In genomic region chr4:104491826-104492771, GRCh38 we compare ENCODE assay signal across 10 cellular contexts. TPM values are rescaled to one million over a fixed set of nuclear protein-coding genes. Genes with fewer than 3 reads are reported as not detected.
DNase-seq lines count a peak whose midpoint lies in the region; ATAC-seq, FAIRE-seq and TF ChIP-seq lines count a peak whose summit lies in the region.
"Had no signal": no experiment of that assay in that cellular context is flagged by ENCODE, and none has a peak within 500 bp of the region (broad histone marks: within the 10 kb centered on the region; RNA-seq: fewer than 3 reads in every experiment).

No MANE protein-coding gene starts in this region.

- TF ChIP-seq CTCF in activated CD8-positive, alpha-beta T cell treated with anti-CD3 and anti-CD28 coated beads for 36 hours (IDR thresholded peaks at IDR 0.05) = no peak

- peak; percentile 31 for ATAC-seq in GM21447 (IDR thresholded peaks at IDR 0.05; ENCODE audit: unreplicated experiment)
- ATAC-seq in activated CD8-positive, alpha-beta T cell treated with anti-CD3 and anti-CD28 coated beads for 36 hours = no peak

- H3K36me3 Mint-ChIP-seq in activated CD8-positive, alpha-beta T cell treated with anti-CD3 and anti-CD28 coated beads for 36 hours (ENCODE audit: low read depth) = no peaks in the 10 kb centered on the region

- peaks cover 29% of the 10 kb centered on the region for H3K4me1 Mint-ChIP-seq in activated CD8-positive, alpha-beta T cell treated with anti-CD3 and anti-CD28 coated beads for 36 hours (ENCODE audit: low read depth)

- peak overlapping the region; percentile 55 for H3K4me3 Mint-ChIP-seq in activated CD8-positive, alpha-beta T cell treated with anti-CD3 and anti-CD28 coated beads for 36 hours

- FAIRE-seq in HTR-8/SVneo (lab: Jason Lieb, UNC) = no peak
- FAIRE-seq: endometrium had no signal

- peak overlapping the region in 6 of 21 experiments; percentile 29 to 77 (median 42) for H3K27ac ChIP-seq in skin epidermis
- H3K27ac ChIP-seq: BLaER1 had no signal

- CTCF ChIA-PET in activated CD8-positive, alpha-beta T cell treated with anti-CD3 and anti-CD28 coated beads for 36 hours (lab: Charles Lee) = no interaction called here

- POLR2A ChIA-PET in activated CD8-positive, alpha-beta T cell treated with anti-CD3 and anti-CD28 coated beads for 36 hours (lab: Charles Lee) = no interaction called here

- peak overlapping the region; percentile 60 for H3K4me3 ChIP-seq in iPS-15b (ENCODE audit: low read depth, low read length)
- H3K4me3 ChIP-seq in skin epidermis = peak overlapping the region; percentile 15 to 59 (median 35)
- H3K4me3 ChIP-seq: BLaER1 had no signal

- no peak overlapping the region for H3K9ac ChIP-seq in iPS-15b (ENCODE audit: low read depth, low read length)
- H3K9ac ChIP-seq: BLaER1 had no signal

- DNase-seq in NCI-H1694 treated with DMSO at 0.1 percent for 48 hours (lab: John Stamatoyannopoulos, UW) = peak; percentile 33
- DNase-seq in NCI-H1694 (lab: John Stamatoyannopoulos, UW) = no peak
- DNase-seq in HuH-7.5 (ENCODE audit: low spot score) = peak; percentile 17
- no peak for DNase-seq in activated CD8-positive, alpha-beta T cell treated with anti-CD3 and anti-CD28 coated beads for 36 hours
- no peak for DNase-seq in HTR-8/SVneo (ENCODE audit: insufficient read length, low spot score)

- peaks cover 23% of the 10 kb centered on the region for H3K27me3 ChIP-seq in iPS-15b (ENCODE audit: control insufficient read depth, insufficient read depth, low read length)
- H3K27me3 ChIP-seq: BLaER1 had no signal

- H3K27me3 Mint-ChIP-seq in activated CD8-positive, alpha-beta T cell treated with anti-CD3 and anti-CD28 coated beads for 36 hours = peaks cover 57% of the 10 kb centered on the region

- intact Hi-C loops in activated CD8-positive, alpha-beta T cell treated with anti-CD3 and anti-CD28 coated beads for 36 hours (cut with micrococcal nuclease) = loop anchor here (10.0 kb wide), 1 partner anchor 373 kb away; no protein-coding TSS in a partner anchor

- no peaks in the 10 kb centered on the region for H3K9me3 ChIP-seq in iPS-15b (ENCODE audit: control insufficient read depth, insufficient read depth, low read length)
- H3K9me3 ChIP-seq: BLaER1 had no signal

- H3K9me3 Mint-ChIP-seq in activated CD8-positive, alpha-beta T cell treated with anti-CD3 and anti-CD28 coated beads for 36 hours = no peaks in the 10 kb centered on the region

- peaks cover 21% of the 10 kb centered on the region for H3K4me1 ChIP-seq in iPS-15b (ENCODE audit: control insufficient read depth, insufficient read depth, low read length)

- no peak overlapping the region for H3K27ac Mint-ChIP-seq in activated CD8-positive, alpha-beta T cell treated with anti-CD3 and anti-CD28 coated beads for 36 hours

- H3K36me3 ChIP-seq in iPS-15b (ENCODE audit: control insufficient read depth, insufficient read depth, low read length) = no peaks in the 10 kb centered on the region
- H3K36me3 ChIP-seq: BLaER1 had no signal

RNA-seq across cellular contexts. Expression of gene CXXC4, which starts 2.6 kb away (rescaled TPM):
- total RNA-seq in activated CD8-positive, alpha-beta T cell treated with anti-CD3 and anti-CD28 coated beads for 36 hours = not detected

Comparison
In these comparisons a context has a peak if more than half of its experiments do, and no peak if none do; other contexts are left out.
1. DNase-seq: peak in NCI-H1694 treated with DMSO at 0.1 percent for 48 hours (single experiment) and HuH-7.5 (single experiment); none in NCI-H1694 (single experiment), activated CD8-positive, alpha-beta T cell treated with anti-CD3 and anti-CD28 coated beads for 36 hours (single experiment) and HTR-8/SVneo (single experiment).